ENCODE assay signal across 17 cellular contexts in genomic region chr3:126431103-126431534, GRCh38. TPM values are rescaled to one million over a fixed set of nuclear protein-coding genes. Genes with fewer than 3 reads are reported as not detected.
DNase-seq lines count a peak whose midpoint lies in the region; ATAC-seq lines count a peak whose summit lies in the region.
"Had no signal": no experiment of that assay in that cellular context is flagged by ENCODE, and none has a peak within 500 bp of the region (broad histone marks: within the 10 kb centered on the region; RNA-seq: fewer than 3 reads in every experiment).

No MANE protein-coding gene starts in this region.

- peaks cover 4% of the 10 kb centered on the region for H3K4me1 Mint-ChIP-seq in activated naive CD4-positive, alpha-beta T cell treated with anti-CD3 and anti-CD28 coated beads for 36 hours (ENCODE audit: low read depth)
- H3K4me1 Mint-ChIP-seq in activated naive CD4-positive, alpha-beta T cell treated with anti-CD3 and anti-CD28 coated beads, Interleukin-2, amount 10 ng/mL, durations not matched to agents 7 days and 5 days: no peaks in the 10 kb centered on the region
- H3K4me1 Mint-ChIP-seq in stimulated activated naive CD8-positive, alpha-beta T cell treated with anti-CD3 and anti-CD28 coated beads, Interleukin-15, amount 100 ng/mL, for 72 hours: no peaks in the 10 kb centered on the region

- no peak overlapping the region for H3K27ac Mint-ChIP-seq in activated naive CD4-positive, alpha-beta T cell treated with anti-CD3 and anti-CD28 coated beads for 36 hours
- H3K27ac Mint-ChIP-seq in activated naive CD4-positive, alpha-beta T cell treated with anti-CD3 and anti-CD28 coated beads, Interleukin-2, amount 10 ng/mL, durations not matched to agents 7 days and 5 days: no peak overlapping the region
- peak overlapping the region in 1 of 2 donors; percentile 28 for H3K27ac Mint-ChIP-seq in stimulated activated naive CD8-positive, alpha-beta T cell treated with anti-CD3 and anti-CD28 coated beads, Interleukin-15, amount 100 ng/mL, for 72 hours
- H3K27ac Mint-ChIP-seq: naive thymus-derived CD4-positive, alpha-beta T cell had no signal

- intact Hi-C loops in activated naive CD4-positive, alpha-beta T cell treated with anti-CD3 and anti-CD28 coated beads for 36 hours (cut with micrococcal nuclease): no loop called here

- peaks cover 22% of the 10 kb centered on the region for H3K36me3 Mint-ChIP-seq in activated naive CD4-positive, alpha-beta T cell treated with anti-CD3 and anti-CD28 coated beads for 36 hours (ENCODE audit: low read depth)
- peaks cover 6% of the 10 kb centered on the region for H3K36me3 Mint-ChIP-seq in activated naive CD4-positive, alpha-beta T cell treated with anti-CD3 and anti-CD28 coated beads, Interleukin-2, amount 10 ng/mL, durations not matched to agents 7 days and 5 days

- no peak overlapping the region for H3K4me3 Mint-ChIP-seq in activated naive CD4-positive, alpha-beta T cell treated with anti-CD3 and anti-CD28 coated beads for 36 hours
- no peak overlapping the region for H3K4me3 Mint-ChIP-seq in activated naive CD4-positive, alpha-beta T cell treated with anti-CD3 and anti-CD28 coated beads, Interleukin-2, amount 10 ng/mL, durations not matched to agents 7 days and 5 days
- H3K4me3 Mint-ChIP-seq in stimulated activated naive CD8-positive, alpha-beta T cell treated with anti-CD3 and anti-CD28 coated beads, Interleukin-15, amount 100 ng/mL, for 72 hours: peak overlapping the region; percentile 21 to 48
- H3K4me3 Mint-ChIP-seq: naive thymus-derived CD4-positive, alpha-beta T cell had no signal

- ATAC-seq in GM21717 (IDR thresholded peaks at IDR 0.05; ENCODE audit: unreplicated experiment) (peak; percentile 85), HG03378 (IDR thresholded peaks at IDR 0.05; ENCODE audit: unreplicated experiment) (peak; percentile 65)
- peak; percentile 88 for ATAC-seq in stimulated activated naive CD8-positive, alpha-beta T cell treated with anti-CD3 and anti-CD28 coated beads, Interleukin-15, amount 100 ng/mL, for 72 hours
- ATAC-seq: foreskin keratinocyte; naive thymus-derived CD4-positive, alpha-beta T cell had no signal

- H3K27me3 Mint-ChIP-seq in activated naive CD4-positive, alpha-beta T cell treated with anti-CD3 and anti-CD28 coated beads for 36 hours (ENCODE audit: low read depth): no peaks in the 10 kb centered on the region
- no peaks in the 10 kb centered on the region for H3K27me3 Mint-ChIP-seq in activated naive CD4-positive, alpha-beta T cell treated with anti-CD3 and anti-CD28 coated beads, Interleukin-2, amount 10 ng/mL, durations not matched to agents 7 days and 5 days
- no peaks in the 10 kb centered on the region for H3K27me3 Mint-ChIP-seq in stimulated activated naive CD8-positive, alpha-beta T cell treated with anti-CD3 and anti-CD28 coated beads, Interleukin-15, amount 100 ng/mL, for 72 hours
- H3K27me3 Mint-ChIP-seq: naive thymus-derived CD4-positive, alpha-beta T cell had no signal

- H3K9me3 Mint-ChIP-seq in activated naive CD4-positive, alpha-beta T cell treated with anti-CD3 and anti-CD28 coated beads for 36 hours: peaks cover 6% of the 10 kb centered on the region
- peaks cover 5% of the 10 kb centered on the region for H3K9me3 Mint-ChIP-seq in activated naive CD4-positive, alpha-beta T cell treated with anti-CD3 and anti-CD28 coated beads, Interleukin-2, amount 10 ng/mL, durations not matched to agents 7 days and 5 days
- H3K9me3 Mint-ChIP-seq in stimulated activated naive CD8-positive, alpha-beta T cell treated with anti-CD3 and anti-CD28 coated beads, Interleukin-15, amount 100 ng/mL, for 72 hours: peaks cover 0 to 6% of the 10 kb centered on the region in 2 donors

- peak; percentile 30 for DNase-seq in activated naive CD4-positive, alpha-beta T cell treated with anti-CD3 and anti-CD28 coated beads for 36 hours
- no peak for DNase-seq in activated naive CD4-positive, alpha-beta T cell treated with anti-CD3 and anti-CD28 coated beads, Interleukin-2, amount 10 ng/mL, durations not matched to agents 7 days and 5 days
- peak; percentile 8 to 44 for DNase-seq in stimulated activated naive CD8-positive, alpha-beta T cell treated with anti-CD3 and anti-CD28 coated beads, Interleukin-15, amount 100 ng/mL, for 72 hours
- DNase-seq in 8988T (no peak), NCI-H345 (lab: John Stamatoyannopoulos, UW) (no peak), NCI-H510A (lab: John Stamatoyannopoulos, UW) (no peak)
- DNase-seq: DMS 273 treated with DMSO at 0.1 percent for 48 hours; foreskin keratinocyte; H7; MV-4-11; naive thymus-derived CD4-positive, alpha-beta T cell had no signal

- CTCF ChIA-PET in activated naive CD4-positive, alpha-beta T cell treated with anti-CD3 and anti-CD28 coated beads for 36 hours (lab: Charles Lee): interaction anchor here (0.6 kb wide), 1 partner anchor 1477 kb away, joined by 3 read pairs; no protein-coding TSS in a partner anchor
- CTCF ChIA-PET in activated naive CD4-positive, alpha-beta T cell treated with anti-CD3 and anti-CD28 coated beads, Interleukin-2, amount 10 ng/mL, durations not matched to agents 7 days and 5 days (lab: Charles Lee): no interaction called here

RNA-seq across cellular contexts. Expression of gene CFAP100, which starts 36.4 kb away (rescaled TPM):
- not detected for total RNA-seq in activated naive CD4-positive, alpha-beta T cell treated with anti-CD3 and anti-CD28 coated beads for 36 hours
- total RNA-seq: astrocyte; foreskin keratinocyte; HT1080; kidney epithelial cell; naive thymus-derived CD4-positive, alpha-beta T cell; urinary bladder had no signal

RNA-seq across cellular contexts. Expression of gene ZXDC, which starts 44.6 kb away (rescaled TPM):
- 10 to 100 TPM; 23.9 TPM for total RNA-seq in activated naive CD4-positive, alpha-beta T cell treated with anti-CD3 and anti-CD28 coated beads for 36 hours

Comparison
In these comparisons a context has a peak if more than half of its experiments do, and no peak if none do; other contexts are left out.
1. DNase-seq: peak in activated naive CD4-positive, alpha-beta T cell treated with anti-CD3 and anti-CD28 coated beads for 36 hours (single experiment) and stimulated activated naive CD8-positive, alpha-beta T cell treated with anti-CD3 and anti-CD28 coated beads, Interleukin-15, amount 100 ng/mL, for 72 hours (2 of 2); none in activated naive CD4-positive, alpha-beta T cell treated with anti-CD3 and anti-CD28 coated beads, Interleukin-2, amount 10 ng/mL, durations not matched to agents 7 days and 5 days (single experiment), 8988T (single experiment), NCI-H345 (single experiment) and NCI-H510A (single experiment).
2. H3K4me3 Mint-ChIP-seq: peak in stimulated activated naive CD8-positive, alpha-beta T cell treated with anti-CD3 and anti-CD28 coated beads, Interleukin-15, amount 100 ng/mL, for 72 hours (2 of 2); none in activated naive CD4-positive, alpha-beta T cell treated with anti-CD3 and anti-CD28 coated beads for 36 hours (single experiment) and activated naive CD4-positive, alpha-beta T cell treated with anti-CD3 and anti-CD28 coated beads, Interleukin-2, amount 10 ng/mL, durations not matched to agents 7 days and 5 days (single experiment).
3. Peak in every context shown above with its lines, with median percentiles within 50 percentile points of each other: ATAC-seq.